8 cellular contexts compared by ENCODE assay signal in genomic region chr14:22982013-22982476, GRCh38. TPM values are rescaled to one million over a fixed set of nuclear protein-coding genes. Genes with fewer than 3 reads are reported as not detected.
DNase-seq lines count a peak whose midpoint lies in the region; ATAC-seq and TF ChIP-seq lines count a peak whose summit lies in the region.

No MANE protein-coding gene starts in this region.

- peak overlapping the region; percentile 77 for H3K27ac ChIP-seq in AG04450 (ENCODE audit: low read depth, low read length)
- peak overlapping the region; percentile 44; the same call in 1 of the 2 replicates for H3K27ac ChIP-seq in HUES6 (ENCODE audit: low read depth, low read length)
- H3K27ac ChIP-seq in dorsolateral prefrontal cortex: peak overlapping the region in 20 of 59 donors; percentile 4 to 79 (median 38)
- H3K27ac ChIP-seq in muscle layer of colon (ENCODE audit: low read depth, low read length): peak overlapping the region; percentile 85

- ATAC-seq in HG02763 (IDR thresholded peaks at IDR 0.05; ENCODE audit: unreplicated experiment): no peak
- no peak for ATAC-seq in HG03378 (IDR thresholded peaks at IDR 0.05; ENCODE audit: unreplicated experiment)

- H3K9ac ChIP-seq in HUES6 (ENCODE audit: low read length): peak overlapping the region; percentile 88
- no peak overlapping the region for H3K9ac ChIP-seq in muscle layer of colon (ENCODE audit: low read length)

- H3K4me1 ChIP-seq in HUES6 (ENCODE audit: control insufficient read depth, insufficient read depth, low read length) (peaks cover 35% of the 10 kb centered on the region), muscle layer of colon (ENCODE audit: insufficient read depth, low read length) (peaks cover 23% of the 10 kb centered on the region)

- intact Hi-C loops in dorsolateral prefrontal cortex (cut with DNase I): loop anchor here (5.0 to 10.0 kb wide), 2 partner anchors 47 to 50 kb away; no protein-coding TSS in a partner anchor

- peaks cover 21% of the 10 kb centered on the region; the same call in 1 of the 2 replicates for H3K36me3 ChIP-seq in HUES6 (ENCODE audit: control insufficient read depth, insufficient read depth, low read length)
- H3K36me3 ChIP-seq in muscle layer of colon (ENCODE audit: insufficient read depth, low read length): no peaks in the 10 kb centered on the region

- POLR2A ChIA-PET in AG04450 (lab: Yijun Ruan, JAX): interaction anchor here (0.6 to 2.5 kb wide), 12 partner anchors 9 to 472 kb away, joined by 3 to 10 read pairs (median 6); partner anchors contain the start of genes ACIN1, C14orf119 and PRMT5

- no peaks in the 10 kb centered on the region for H3K27me3 ChIP-seq in AG04450 (ENCODE audit: control insufficient read depth, insufficient read depth, low read length)
- H3K27me3 ChIP-seq in HUES6 (ENCODE audit: control insufficient read depth, insufficient read depth, low read length): peaks cover 13% of the 10 kb centered on the region; the same call in 1 of the 2 replicates
- peaks cover 0 to 35% (median 21%) of the 10 kb centered on the region in 45 donors for H3K27me3 ChIP-seq in dorsolateral prefrontal cortex
- peaks cover 0 to 8% of the 10 kb centered on the region in 2 donors for H3K27me3 ChIP-seq in muscle layer of colon (ENCODE audit: control insufficient read depth in 1 of 2, insufficient read depth in 2 of 2, low read length in 2 of 2)

- DNase-seq in AG04450 (ENCODE audit: low read depth, low spot score) (no peak), dorsolateral prefrontal cortex (peak in 1 of 10 donors; percentile 5), hepatic stellate cell (ENCODE audit: low spot score) (no peak), OCI-M1 (lab: John Stamatoyannopoulos, UW) (no peak)

- CTCF ChIA-PET in AG04450 (lab: Charles Lee): interaction anchor here (1.0 to 8.7 kb wide), 10 partner anchors 8 to 426 kb away, joined by 3 to 181 read pairs (median 7); partner anchors contain the start of genes CDH24 and PRMT5

- TF ChIP-seq CTCF in AG04450 (IDR thresholded peaks at IDR 0.05; ENCODE audit: low read depth, low read length): no peak
- TF ChIP-seq CTCF in dorsolateral prefrontal cortex (IDR thresholded peaks at IDR 0.05 in 54 of 56, conservative IDR thresholded peaks at IDR 0.05 in 2 of 56; ENCODE audit: low read depth in 1 of 56, partially characterized antibody in 56 of 56): no peak

- peak overlapping the region; percentile 92 for H3K4me3 ChIP-seq in AG04450 (ENCODE audit: low read depth, low read length)
- H3K4me3 ChIP-seq in HUES6 (ENCODE audit: low read depth, low read length): peak overlapping the region; percentile 76
- H3K4me3 ChIP-seq in dorsolateral prefrontal cortex: peak overlapping the region; percentile 36 to 73 (median 59)
- H3K4me3 ChIP-seq in muscle layer of colon (ENCODE audit: low read depth in 1 of 2, low read length in 2 of 2): peak overlapping the region; percentile 64 to 72

- H3K9me3 ChIP-seq in AG04450 (ENCODE audit: control insufficient read depth, insufficient read depth, low read length) (peaks cover 6% of the 10 kb centered on the region; the same call in 1 of the 2 replicates), HUES6 (ENCODE audit: control insufficient read depth, insufficient read depth, low read depth, low read length) (no peaks in the 10 kb centered on the region), muscle layer of colon (ENCODE audit: low read length) (no peaks in the 10 kb centered on the region)

RNA-seq across cellular contexts. Expression of gene AJUBA, which starts 0.3 kb away (rescaled TPM):
- polyA plus RNA-seq in AG04450 (2011; rRNA removed): 77.0 and 82.9 TPM in 2 replicates
- polyA minus RNA-seq in AG04450 (2011; rRNA and poly(A)+ RNA removed): 121 and 131 TPM in 2 replicates
- total RNA-seq in dorsolateral prefrontal cortex: 1 to 10 TPM in 101 of 120 experiments, under 1 TPM in 19; 0.21 to 9.0 (median 1.9) TPM

RNA-seq across cellular contexts. Expression of gene HAUS4, which starts 25.2 kb away (rescaled TPM):
- polyA plus RNA-seq in AG04450 (2011; rRNA removed): 22.7 and 25.4 TPM in 2 replicates
- polyA minus RNA-seq in AG04450 (2011; rRNA and poly(A)+ RNA removed): 11.1 and 18.0 TPM in 2 replicates
- total RNA-seq in dorsolateral prefrontal cortex: 10 to 100 TPM in 118 of 120 experiments, 1 to 10 TPM in 2; 8.9 to 28.8 (median 18.4) TPM

RNA-seq across cellular contexts. Expression of gene C14orf93, which starts 27.9 kb away (rescaled TPM):
- 7.8 and 8.4 TPM in 2 replicates for polyA plus RNA-seq in AG04450 (2011; rRNA removed)
- 9.9 and 18.3 TPM in 2 replicates for polyA minus RNA-seq in AG04450 (2011; rRNA and poly(A)+ RNA removed)
- 10 to 100 TPM in 12 of 120 experiments, 1 to 10 TPM in 108; 2.6 to 11.8 (median 6.5) TPM for total RNA-seq in dorsolateral prefrontal cortex

RNA-seq across cellular contexts. Expression of gene PSMB5, which starts 52.7 kb away (rescaled TPM):
- 282 and 292 TPM in 2 replicates for polyA plus RNA-seq in AG04450 (2011; rRNA removed)
- polyA minus RNA-seq in AG04450 (2011; rRNA and poly(A)+ RNA removed): 170 and 211 TPM in 2 replicates
- 100 to 1,000 TPM in 60 of 120 experiments, 10 to 100 TPM in 60; 63.4 to 136 (median 100) TPM for total RNA-seq in dorsolateral prefrontal cortex

RNA-seq across cellular contexts. Expression of gene PRMT5, which starts 52.9 kb away (rescaled TPM):
- polyA plus RNA-seq in AG04450 (2011; rRNA removed): 125 and 133 TPM in 2 replicates
- 144 and 157 TPM in 2 replicates for polyA minus RNA-seq in AG04450 (2011; rRNA and poly(A)+ RNA removed)
- 10 to 100 TPM; 35.6 to 70.9 (median 49.6) TPM for total RNA-seq in dorsolateral prefrontal cortex
